ENCODE assay signal across 14 cellular contexts in the genomic region with DNA sequence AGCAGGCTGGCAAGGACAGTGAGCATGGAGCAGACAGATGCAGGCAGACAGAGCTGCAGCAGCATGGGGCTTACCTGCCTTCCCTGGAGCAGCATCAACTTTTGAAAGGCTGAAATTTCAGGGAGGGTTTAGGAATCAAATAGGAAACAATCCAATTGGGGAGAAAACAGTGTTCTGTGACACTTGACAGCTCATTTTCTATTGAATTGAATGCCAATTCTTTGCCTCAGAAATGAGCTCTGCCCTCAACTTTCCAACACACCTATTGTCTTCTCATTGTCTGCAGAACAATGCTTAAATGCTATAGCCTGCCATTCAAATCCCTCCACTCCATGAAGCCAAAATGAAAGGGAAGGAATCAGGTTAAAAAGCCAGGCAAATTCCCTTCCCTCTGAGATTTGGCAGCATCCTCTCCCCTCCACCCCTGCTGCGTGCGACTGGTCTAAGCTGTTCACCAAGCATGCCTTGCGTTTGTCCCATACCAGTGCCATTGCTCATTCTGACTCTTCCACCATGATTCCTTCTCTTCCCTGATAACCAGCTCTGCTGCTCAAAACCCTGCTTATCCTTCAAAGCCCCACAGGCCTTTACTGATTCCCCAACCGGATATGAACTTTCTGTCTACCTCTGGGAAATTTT. TPM values are rescaled to one million over a fixed set of nuclear protein-coding genes. Genes with fewer than 3 reads are reported as not detected.
DNase-seq lines count a peak whose midpoint lies in the region; ATAC-seq, FAIRE-seq and TF ChIP-seq lines count a peak whose summit lies in the region.
"Had no signal": no experiment of that assay in that cellular context is flagged by ENCODE, and none has a peak within 500 bp of the region (broad histone marks: within the 10 kb centered on the region; RNA-seq: fewer than 3 reads in every experiment).

No MANE protein-coding gene starts in this region.

- no peaks in the 10 kb centered on the region for H3K79me2 ChIP-seq in SU-DHL-6 (ENCODE audit: insufficient read depth, low read length)

- peak; percentile 10 for DNase-seq in AG04450 (ENCODE audit: low read depth, low spot score)
- DNase-seq in foreskin keratinocyte, result peak in 1 of 2 donors; percentile 65
- DNase-seq in cerebellar nuclear complex (lab: John Stamatoyannopoulos, UW), result no peak
- no peak for DNase-seq in sciatic nerve (ENCODE audit: low spot score)
- DNase-seq in urothelium cell line (ENCODE audit: low spot score), result no peak
- no peak for DNase-seq in NCI-H1436 treated with DMSO at 0.1 percent for 48 hours (lab: John Stamatoyannopoulos, UW)
- DNase-seq: activated CD4-positive, alpha-beta T cell treated with anti-CD3 and anti-CD28 coated beads, Interleukin-2, amount 50 U/mL, for 48 hours; activated naive CD4-positive, alpha-beta T cell treated with Interleukin-2 at 50 U/mL for 16 hours; BE2C; heart right ventricle; mammary epithelial cell; testis had no signal

- H3K27ac ChIP-seq in AG04450 (ENCODE audit: low read depth, low read length) (no peak overlapping the region), SU-DHL-6 (ENCODE audit: low read depth, low read length) (peak overlapping the region; percentile 87), foreskin keratinocyte (no peak overlapping the region)
- H3K27ac ChIP-seq: heart right ventricle, testis had no signal

- H3K9ac ChIP-seq in SU-DHL-6 (ENCODE audit: low read length), result peak overlapping the region; percentile 31

- peaks cover 20% of the 10 kb centered on the region for H3F3A ChIP-seq in SU-DHL-6 (ENCODE audit: insufficient read depth)

- TF ChIP-seq CTCF in AG04450 (IDR thresholded peaks at IDR 0.05; ENCODE audit: low read depth, low read length) (no peak), SU-DHL-6 (IDR thresholded peaks at IDR 0.05; ENCODE audit: insufficient read depth, low read length, poor library complexity, severe bottlenecking) (no peak), foreskin keratinocyte (conservative IDR thresholded peaks at IDR 0.05) (no peak)

- no peaks in the 10 kb centered on the region for H3K9me2 ChIP-seq in SU-DHL-6 (replicated peaks; ENCODE audit: insufficient read depth, low read length)

- H2AFZ ChIP-seq in SU-DHL-6 (ENCODE audit: low read depth, low read length, severe bottlenecking), result no peak overlapping the region

- no peak for FAIRE-seq in urothelium cell line (lab: Jason Lieb, UNC)

- ATAC-seq in GM18511 (IDR thresholded peaks at IDR 0.05; ENCODE audit: unreplicated experiment) (peak; percentile 2), foreskin keratinocyte (peak; percentile 59), sciatic nerve (no peak)

- H3K36me3 ChIP-seq in SU-DHL-6 (ENCODE audit: low read length), result no peaks in the 10 kb centered on the region
- H3K36me3 ChIP-seq: BE2C, heart right ventricle had no signal

- no peaks in the 10 kb centered on the region for H3K27me3 ChIP-seq in AG04450 (ENCODE audit: control insufficient read depth, insufficient read depth, low read length)
- H3K27me3 ChIP-seq in SU-DHL-6 (ENCODE audit: low read length), result no peaks in the 10 kb centered on the region
- peaks cover 4% of the 10 kb centered on the region for H3K27me3 ChIP-seq in foreskin keratinocyte
- H3K27me3 ChIP-seq: BE2C, testis had no signal

- intact Hi-C loops in sciatic nerve (cut with DNase I), result no loop called here

- peak overlapping the region; percentile 61 for H3K4me2 ChIP-seq in SU-DHL-6 (ENCODE audit: low read depth, low read length, poor library complexity, severe bottlenecking)

- H3K4me3 ChIP-seq in AG04450 (ENCODE audit: low read depth, low read length), result no peak overlapping the region
- H3K4me3 ChIP-seq in SU-DHL-6 (ENCODE audit: insufficient read depth, low read length, poor library complexity, severe bottlenecking), result no peak overlapping the region
- H3K4me3 ChIP-seq: heart right ventricle, testis had no signal

- no peaks in the 10 kb centered on the region for H4K20me1 ChIP-seq in SU-DHL-6 (ENCODE audit: low read depth, low read length)

- H3K9me3 ChIP-seq in AG04450 (ENCODE audit: control insufficient read depth, insufficient read depth, low read length) (no peaks in the 10 kb centered on the region), SU-DHL-6 (ENCODE audit: insufficient read depth, low read length) (no peaks in the 10 kb centered on the region)
- H3K9me3 ChIP-seq: BE2C, heart right ventricle, testis had no signal

- CTCF ChIA-PET in AG04450 (lab: Charles Lee), result no interaction called here

- no peaks in the 10 kb centered on the region for H3K4me1 ChIP-seq in foreskin keratinocyte
- H3K4me1 ChIP-seq: BE2C had no signal

- POLR2A ChIA-PET in AG04450 (lab: Yijun Ruan, JAX), result interaction anchor here (0.8 kb wide), 1 partner anchor 31 kb away, joined by 3 read pairs; no protein-coding TSS in a partner anchor

RNA-seq across cellular contexts. Expression of a gene that starts 32.3 kb away (rescaled TPM):
- polyA plus RNA-seq in AG04450 (2011; rRNA removed), result 23.0 and 24.4 TPM in 2 replicates
- 37.9 and 40.7 TPM in 2 replicates for polyA minus RNA-seq in AG04450 (2011; rRNA and poly(A)+ RNA removed)
- 33.6 and 36.6 TPM in 2 replicates for total RNA-seq in foreskin keratinocyte
- polyA plus RNA-seq in foreskin keratinocyte, result 8.4 and 10.5 TPM in 2 replicates
- total RNA-seq in sciatic nerve, result 43.2 TPM

RNA-seq across cellular contexts. Expression of a gene that starts 58.9 kb away (rescaled TPM):
- polyA plus RNA-seq in AG04450 (2011; rRNA removed) (not detected in 2 replicates), foreskin keratinocyte (0.06 TPM in 1 of 2 replicates, not detected in the other)
- polyA minus RNA-seq in AG04450 (2011; rRNA and poly(A)+ RNA removed), result not detected in 2 replicates
- total RNA-seq in foreskin keratinocyte (0.35 TPM in 1 of 2 replicates, not detected in the other), sciatic nerve (0.80 TPM)
